11 cellular contexts compared by ENCODE assay signal in the genomic region with DNA sequence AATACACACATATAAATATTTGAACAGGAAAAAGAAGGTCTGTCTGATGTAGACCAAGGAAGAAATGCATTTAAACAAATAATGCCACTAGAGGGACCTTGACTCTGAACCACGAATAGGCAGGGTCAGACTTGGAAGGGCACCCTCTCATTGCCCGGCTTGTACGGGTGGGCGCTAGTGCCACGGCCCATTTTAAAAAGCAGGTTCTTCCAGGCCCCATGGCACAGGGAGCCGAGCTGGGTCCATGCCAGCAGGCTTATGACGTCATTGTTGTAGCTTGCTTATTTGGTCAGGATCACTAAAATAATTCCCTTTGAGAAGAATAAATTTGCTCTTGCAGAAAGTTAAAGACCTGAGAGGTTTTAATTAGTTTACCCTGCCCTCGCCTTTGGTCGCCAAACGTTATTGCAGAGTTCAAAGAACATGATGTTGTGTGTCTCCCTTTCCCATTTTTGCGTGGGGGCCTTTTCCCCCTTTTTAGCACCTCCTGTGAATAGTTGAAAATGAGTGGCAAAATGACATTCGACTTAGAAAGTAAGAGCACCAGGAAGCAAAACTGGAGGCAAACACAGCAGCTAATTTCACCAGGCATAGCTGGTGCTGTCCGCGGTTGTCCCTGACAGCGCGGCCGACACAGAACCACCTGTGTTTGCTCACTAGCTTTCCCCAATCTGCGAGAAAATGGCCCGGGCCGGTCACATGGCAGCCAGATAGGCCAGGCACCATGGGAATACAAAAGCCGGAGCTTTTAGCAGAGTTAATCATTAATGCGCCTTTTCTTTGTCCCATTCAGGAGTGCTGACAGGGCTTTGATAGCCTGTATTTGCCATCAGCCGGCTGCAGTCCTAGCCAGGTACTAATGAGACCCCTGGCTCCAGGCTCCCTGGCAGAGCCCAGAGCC.
DNase-seq lines count a peak whose midpoint lies in the region; ATAC-seq, FAIRE-seq and TF ChIP-seq lines count a peak whose summit lies in the region.
"Had no signal": no experiment of that assay in that cellular context is flagged by ENCODE, and none has a peak within 500 bp of the region (broad histone marks: within the 10 kb centered on the region; RNA-seq: fewer than 3 reads in every experiment).

No MANE protein-coding gene starts in this region.

- H3K27me3 ChIP-seq in DND-41 (ENCODE audit: insufficient read depth, low read length, poor library complexity) (peaks cover 20% of the 10 kb centered on the region), lung (ENCODE audit: control insufficient read depth, insufficient read depth) (no peaks in the 10 kb centered on the region)

- no peak for ATAC-seq in DND-41 (ENCODE audit: insufficient read depth, low read depth)
- peak; percentile 82 for ATAC-seq in WTC11
- peak; percentile 43 for ATAC-seq in lung (ENCODE audit: insufficient read depth, low FRiP score)
- no peak for ATAC-seq in GM19467 (IDR thresholded peaks at IDR 0.05; ENCODE audit: unreplicated experiment)

- no peak overlapping the region for H2AFZ ChIP-seq in DND-41 (ENCODE audit: low read depth, low read length)

- no peaks in the 10 kb centered on the region for H3K36me3 ChIP-seq in DND-41 (ENCODE audit: insufficient read depth, low read length)
- H3K36me3 ChIP-seq in lung (ENCODE audit: control insufficient read depth in 2 of 2, insufficient read depth in 2 of 2, low read length in 2 of 2) = no peaks in the 10 kb centered on the region

- H3K4me1 ChIP-seq in DND-41 (ENCODE audit: insufficient read depth, low read length) (no peaks in the 10 kb centered on the region), lung (ENCODE audit: control insufficient read depth in 2 of 2, insufficient read depth in 2 of 2, low read length in 2 of 2) (no peaks in the 10 kb centered on the region)

- H3K27ac Mint-ChIP-seq in WTC11 = no peak overlapping the region
- H3K27ac Mint-ChIP-seq: CD8-positive, alpha-beta memory T cell had no signal

- no peak overlapping the region for H3K4me3 Mint-ChIP-seq in WTC11
- H3K4me3 Mint-ChIP-seq: CD8-positive, alpha-beta memory T cell had no signal

- H3K9me3 Mint-ChIP-seq in WTC11 = no peaks in the 10 kb centered on the region

- H3K27ac ChIP-seq in DND-41 (ENCODE audit: low read length) (no peak overlapping the region), lung (ENCODE audit: low read depth in 1 of 2, low read length in 1 of 2) (peak overlapping the region in 1 of 2 donors; percentile 48)

- H3K36me3 Mint-ChIP-seq in WTC11 = no peaks in the 10 kb centered on the region
- H3K36me3 Mint-ChIP-seq: CD8-positive, alpha-beta memory T cell had no signal

- CTCF ChIA-PET in WTC11 (lab: Charles Lee) = interaction anchor here (0.7 to 2.5 kb wide), 10 partner anchors 10 to 201 kb away, joined by 3 to 15 read pairs (median 4); no protein-coding TSS in a partner anchor

- POLR2A ChIA-PET in WTC11 (lab: Charles Lee) = no interaction called here

- H3K9ac ChIP-seq in DND-41 (ENCODE audit: low read depth, low read length) = no peak overlapping the region

- 51 to 62% methylated on average over 23 of the region's 23 CpGs for WGBS in lung, 2 donors

- no peak for FAIRE-seq in GM12891 (lab: Jason Lieb, UNC)

- DNase-seq in DND-41 (no peak), NCI-H1930 (lab: John Stamatoyannopoulos, UW) (peak; percentile 99), WTC11 (ENCODE audit: low spot score) (peak; percentile 45), lung (ENCODE audit: low spot score) (peak; percentile 68), SK-N-DZ (ENCODE audit: low spot score) (no peak), A172 (ENCODE audit: low spot score) (no peak), GM12891 (ENCODE audit: insufficient read length, low spot score) (no peak)
- DNase-seq: CD8-positive, alpha-beta memory T cell; foreskin melanocyte; MV-4-11 had no signal

- H3K27me3 Mint-ChIP-seq in WTC11 (ENCODE audit: low read depth) = peaks cover 4% of the 10 kb centered on the region

- TF ChIP-seq CTCF in DND-41 (IDR thresholded peaks at IDR 0.05; ENCODE audit: borderline replicate concordance, extremely low read depth, low read length, poor library complexity, severe bottlenecking) = peak; percentile 3
- no peak for TF ChIP-seq CTCF in WTC11 (IDR thresholded peaks at IDR 0.05)
- TF ChIP-seq CTCF in lung (IDR thresholded peaks at IDR 0.05; ENCODE audit: control extremely low read depth, extremely low read depth) = no peak

- no peaks in the 10 kb centered on the region for H4K20me1 ChIP-seq in DND-41 (ENCODE audit: insufficient read depth, low read length)

- H3K4me3 ChIP-seq in DND-41 (ENCODE audit: low read depth in 1 of 2, low read length in 2 of 2) (no peak overlapping the region), lung (no peak overlapping the region)

- TF ChIP-seq POLR2A in GM12891 (IDR thresholded peaks at IDR 0.05; ENCODE audit: low read depth, low read length) = no peak

- no peaks in the 10 kb centered on the region for H3K79me2 ChIP-seq in DND-41 (ENCODE audit: insufficient read depth, low read length)

- H3K9me3 ChIP-seq in DND-41 (ENCODE audit: insufficient read depth, low read length, severe bottlenecking) (no peaks in the 10 kb centered on the region), lung (ENCODE audit: control insufficient read depth in 2 of 2, insufficient read depth in 1 of 2, low read length in 1 of 2) (no peaks in the 10 kb centered on the region)

- H3K4me2 ChIP-seq in DND-41 (ENCODE audit: insufficient read depth, low read length) = no peak overlapping the region

- H3K4me1 Mint-ChIP-seq in WTC11 = peaks cover 28% of the 10 kb centered on the region
- H3K4me1 Mint-ChIP-seq: CD8-positive, alpha-beta memory T cell had no signal

TF ChIP-seq in WTC11, 78 proteins besides CTCF, POLR2A, EP300 and RAD21 (continues in another document):
- TF ChIP-seq, protein P1, sequence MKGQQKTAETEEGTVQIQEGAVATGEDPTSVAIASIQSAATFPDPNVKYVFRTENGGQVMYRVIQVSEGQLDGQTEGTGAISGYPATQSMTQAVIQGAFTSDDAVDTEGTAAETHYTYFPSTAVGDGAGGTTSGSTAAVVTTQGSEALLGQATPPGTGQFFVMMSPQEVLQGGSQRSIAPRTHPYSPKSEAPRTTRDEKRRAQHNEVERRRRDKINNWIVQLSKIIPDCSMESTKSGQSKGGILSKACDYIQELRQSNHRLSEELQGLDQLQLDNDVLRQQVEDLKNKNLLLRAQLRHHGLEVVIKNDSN (CRISPR knock-in tag; IDR thresholded peaks at IDR 0.05) = peak; percentile 41; the same call in 1 of the 2 replicates

TF ChIP-seq in GM12891, 5 proteins besides CTCF, POLR2A, EP300 and RAD21:
- TF ChIP-seq POU2F2 (IDR thresholded peaks at IDR 0.05; ENCODE audit: low read depth, low read length) (no peak), TAF1 (IDR thresholded peaks at IDR 0.05; ENCODE audit: low read depth, low read length) (no peak), POLR2AphosphoS5 (IDR thresholded peaks at IDR 0.05; ENCODE audit: low read depth, low read length) (no peak), PAX5 (IDR thresholded peaks at IDR 0.05; ENCODE audit: insufficient read depth, low read length, severe bottlenecking) (no peak), SPI1 (IDR thresholded peaks at IDR 0.05; ENCODE audit: low read depth, low read length) (no peak)

Comparison
In these comparisons a context has a peak if more than half of its experiments do, and no peak if none do; other contexts are left out.
1. ATAC-seq: peak in WTC11 (single experiment) and lung (single experiment); none in DND-41 (single experiment) and GM19467 (single experiment).
2. DNase-seq: peak in NCI-H1930 (2 of 2), WTC11 (single experiment) and lung (single experiment); none in DND-41 (single experiment), SK-N-DZ (single experiment), A172 (single experiment) and GM12891 (single experiment).